In genomic region chr11:64092119-64092760, GRCh38 we compare ENCODE assay signal across 1 cellular context.
A peak's percentile ranks its signal among the peaks of the same experiment; 100 is the strongest.
TF ChIP-seq lines count a peak whose summit lies in the region.

No MANE protein-coding gene starts in this region.

TF ChIP-seq in K562, 482 proteins besides CTCF, POLR2A, EP300 and RAD21 (continued from another document and continues in another):
- TF ChIP-seq HOXB6 (CRISPR knock-in tag; IDR thresholded peaks at IDR 0.05; ENCODE audit: borderline replicate concordance) (no peak), MITF (IDR thresholded peaks at IDR 0.05) (0 out of 2 replicates have a peak, but pooled peaks have one; percentile 12), SMAD4 (CRISPR knock-in tag; conservative IDR thresholded peaks at IDR 0.05) (0 out of 2 replicates have a peak, but pooled peaks have one; percentile 9), ARID1B (IDR thresholded peaks at IDR 0.05) (no peak), SAFB (IDR thresholded peaks at IDR 0.05; ENCODE audit: borderline replicate concordance, low read depth, low read length) (no peak), FOXK2 (conservative IDR thresholded peaks at IDR 0.05 in 1 of 2, IDR thresholded peaks at IDR 0.05 in 1 of 2; ENCODE audit: low read depth in 2 of 2) (no peak), USF1 (CRISPR knock-in tag; IDR thresholded peaks at IDR 0.05) (peak; percentile 61), TCFL5 (CRISPR knock-in tag; conservative IDR thresholded peaks at IDR 0.05) (no peak), POLR2H (tag; IDR thresholded peaks at IDR 0.05; ENCODE audit: low read depth) (no peak), RUNX1 (IDR thresholded peaks at IDR 0.05; ENCODE audit: low read depth) (no peak), PRDM10 (IDR thresholded peaks at IDR 0.05; ENCODE audit: partially characterized antibody) (no peak), ZBTB11 (CRISPR knock-in tag; IDR thresholded peaks at IDR 0.05) (no peak), MNT (conservative IDR thresholded peaks at IDR 0.05) (peak in 1 of 2 experiments; percentile 65; a peak in 3 of 4 replicates), PURB (CRISPR knock-in tag; IDR thresholded peaks at IDR 0.05; ENCODE audit: low read depth) (no peak), OTX1 (CRISPR knock-in tag; IDR thresholded peaks at IDR 0.05) (no peak), E4F1 (CRISPR knock-in tag; IDR thresholded peaks at IDR 0.05; ENCODE audit: borderline replicate concordance) (no peak), FOXK1 (CRISPR knock-in tag; IDR thresholded peaks at IDR 0.05; ENCODE audit: borderline replicate concordance) (no peak), ZNF57 (CRISPR knock-in tag; IDR thresholded peaks at IDR 0.05) (no peak), MBD2 (IDR thresholded peaks at IDR 0.05; ENCODE audit: borderline replicate concordance, low read depth) (no peak), MYC (IDR thresholded peaks at IDR 0.05; ENCODE audit: low read depth, low read length) (peak; percentile 60; the same call in 1 of the 2 replicates), MYC (CRISPR knock-in tag; IDR thresholded peaks at IDR 0.05; ENCODE audit: borderline replicate concordance, low read depth) (no peak), VEZF1 (CRISPR knock-in tag; IDR thresholded peaks at IDR 0.05) (no peak), CHD4 (IDR thresholded peaks at IDR 0.05; ENCODE audit: insufficient read depth, insufficient replicate concordance, low read depth, low read length, poor library complexity, severe bottlenecking) (no peak), BRCA1 (IDR thresholded peaks at IDR 0.05) (no peak), BRCA1 (CRISPR knock-in tag; IDR thresholded peaks at IDR 0.05) (no peak), BRF1 (IDR thresholded peaks at IDR 0.05; ENCODE audit: borderline replicate concordance, extremely low read depth, insufficient read length) (no peak), ESRRA (IDR thresholded peaks at IDR 0.05; ENCODE audit: borderline replicate concordance, low read depth) (no peak), CTBP1 (IDR thresholded peaks at IDR 0.05; ENCODE audit: borderline replicate concordance) (peak; percentile 39; the same call in 1 of the 2 replicates), CBFB (CRISPR knock-in tag; IDR thresholded peaks at IDR 0.05) (0 out of 2 replicates have a peak, but pooled peaks have one; percentile 39), CBX5 (IDR thresholded peaks at IDR 0.05; ENCODE audit: borderline replicate concordance, low read depth) (no peak), L3MBTL2 (IDR thresholded peaks at IDR 0.05) (peak; percentile 46; the same call in 1 of the 2 replicates), NR2C2 (CRISPR knock-in tag; IDR thresholded peaks at IDR 0.05) (0 out of 2 replicates have a peak, but pooled peaks have one; percentile 56), NR2C2 (tag; IDR thresholded peaks at IDR 0.05) (no peak), BRF2 (IDR thresholded peaks at IDR 0.05; ENCODE audit: borderline replicate concordance, insufficient read depth, insufficient read length) (no peak), MAX (CRISPR knock-in tag; IDR thresholded peaks at IDR 0.05) (peak; percentile 79), XRCC4 (IDR thresholded peaks at IDR 0.05; ENCODE audit: extremely low read depth, insufficient read depth, insufficient read length) (no peak), SRSF9 (IDR thresholded peaks at IDR 0.05; ENCODE audit: borderline replicate concordance, low read depth, low read length) (no peak)
